11 cellular contexts compared by ENCODE assay signal in the genomic region with DNA sequence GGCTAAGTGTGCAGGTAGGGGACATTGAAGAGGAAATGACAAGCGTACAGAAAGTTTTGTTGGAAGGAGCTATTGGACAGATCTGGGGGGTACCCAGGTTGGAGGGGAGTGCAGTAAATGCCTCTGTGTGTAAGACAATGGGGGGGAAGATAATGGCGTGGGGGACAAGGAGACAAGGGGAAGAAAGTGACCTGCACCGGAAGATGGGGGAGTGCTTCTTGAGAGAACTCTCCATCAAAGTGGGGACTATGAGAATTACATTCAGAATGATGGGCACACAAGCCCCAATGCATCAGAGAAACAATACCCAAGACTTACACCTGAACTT.
DNase-seq lines count a peak whose midpoint lies in the region; ATAC-seq, FAIRE-seq and TF ChIP-seq lines count a peak whose summit lies in the region.
"Had no signal": no experiment of that assay in that cellular context is flagged by ENCODE, and none has a peak within 500 bp of the region (broad histone marks: within the 10 kb centered on the region; RNA-seq: fewer than 3 reads in every experiment).

No MANE protein-coding gene starts in this region.

- TF ChIP-seq CTCF in fibroblast of the aortic adventitia (IDR thresholded peaks at IDR 0.05; ENCODE audit: insufficient read depth, low read length), result no peak

- no peaks in the 10 kb centered on the region for H3K27me3 Mint-ChIP-seq in T-cell

- no peaks in the 10 kb centered on the region for H3K36me3 Mint-ChIP-seq in T-cell

- peak overlapping the region; percentile 53 for H3K4me3 ChIP-seq in fibroblast of the aortic adventitia (ENCODE audit: low read depth, low read length)
- peak overlapping the region in 4 of 7 experiments; percentile 1 to 26 (median 13) for H3K4me3 ChIP-seq in skin epidermis

- DNase-seq in GM18507 (ENCODE audit: extremely low spot score, insufficient read length, low read depth) (no peak), T-cell (peak in 2 of 34 experiments; percentile 7 to 8), fibroblast of the aortic adventitia (ENCODE audit: low read depth) (no peak), NCI-H1048 (lab: John Stamatoyannopoulos, UW) (no peak), AG08395 (ENCODE audit: low spot score) (no peak)
- no peak for DNase-seq in activated CD4-positive, CD25-positive, alpha-beta regulatory T cell (lab: John Stamatoyannopoulos, UW)
- DNase-seq: brain microvascular endothelial cell, T1000 had no signal

- H3K4me1 Mint-ChIP-seq in T-cell, result peaks cover 17 to 19% (median 18%) of the 10 kb centered on the region in 3 donors

- peak; percentile 65 for FAIRE-seq in GM18507 (lab: Jason Lieb, UNC)
- FAIRE-seq: H1 had no signal

- H3K27ac ChIP-seq in skin epidermis, result peak overlapping the region in 6 of 21 experiments; percentile 1 to 66 (median 34)
- H3K27ac ChIP-seq: brain microvascular endothelial cell had no signal

- H3K4me3 Mint-ChIP-seq in T-cell, result peak overlapping the region; percentile 71 to 85 (median 73)

- H3K27ac Mint-ChIP-seq in T-cell, result peak overlapping the region; percentile 56 to 83

- H3K9me3 Mint-ChIP-seq in T-cell, result no peaks in the 10 kb centered on the region

- peak; percentile 30 to 60 (median 50) for ATAC-seq in T-cell (replicated peaks in 1 of 4)
- ATAC-seq in GM19328 (IDR thresholded peaks at IDR 0.05; ENCODE audit: unreplicated experiment), result no peak

- POLR2A ChIA-PET in T-cell (lab: Charles Lee), result no interaction called here

- CTCF ChIA-PET in T-cell (lab: Charles Lee), result interaction anchor here (0.7 to 1.2 kb wide), 2 partner anchors 328 to 1131 kb away, joined by 3 read pairs; no protein-coding TSS in a partner anchor
